In the genomic region with DNA sequence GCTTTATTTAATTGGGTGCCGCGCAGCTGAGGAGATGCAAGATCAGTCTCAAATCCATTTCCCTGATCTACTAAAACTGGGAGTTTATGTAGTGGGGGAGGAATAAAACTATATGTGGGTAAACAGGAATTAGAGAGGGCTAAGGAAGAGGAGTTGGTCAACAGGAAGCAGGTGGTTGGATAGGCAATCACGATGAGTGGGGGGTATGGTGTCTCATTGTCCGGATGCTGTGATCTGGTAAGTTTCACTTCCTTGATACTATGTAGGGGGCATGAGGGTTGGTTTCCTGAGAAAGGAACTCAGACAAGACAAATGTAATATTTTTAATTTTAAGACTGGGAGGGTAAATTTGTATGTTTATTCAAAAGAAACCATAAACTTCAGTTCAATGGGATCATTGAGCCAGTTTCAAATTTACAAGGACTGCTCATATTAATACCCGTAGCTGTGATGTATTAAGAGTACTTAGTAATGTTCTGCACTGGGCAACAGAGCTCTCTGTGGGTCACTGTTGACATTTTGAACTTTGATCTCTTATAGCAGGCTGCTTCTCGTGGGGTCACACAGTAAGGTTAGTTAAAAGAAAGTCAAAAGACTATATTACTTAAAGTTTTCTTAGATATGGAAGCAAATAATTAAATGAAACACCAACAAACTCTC, we compare ENCODE assay signal across 24 cellular contexts.
DNase-seq lines count a peak whose midpoint lies in the region; ATAC-seq and TF ChIP-seq lines count a peak whose summit lies in the region.
"Had no signal": no experiment of that assay in that cellular context is flagged by ENCODE, and none has a peak within 500 bp of the region (broad histone marks: within the 10 kb centered on the region; RNA-seq: fewer than 3 reads in every experiment).

No MANE protein-coding gene starts in this region.

- no peaks in the 10 kb centered on the region for H3K9me3 ChIP-seq in MM.1S (replicated peaks; ENCODE audit: insufficient read depth, low read length)
- H3K9me3 ChIP-seq in upper lobe of right lung: no peaks in the 10 kb centered on the region
- H3K9me3 ChIP-seq: sigmoid colon had no signal

- H4K20me1 ChIP-seq in MM.1S (ENCODE audit: insufficient read depth, low read length): no peaks in the 10 kb centered on the region

- TF ChIP-seq CTCF in MM.1S (IDR thresholded peaks at IDR 0.05; ENCODE audit: low read length) (no peak), endothelial cell (IDR thresholded peaks at IDR 0.05; ENCODE audit: unreplicated experiment) (no peak), upper lobe of right lung (IDR thresholded peaks at IDR 0.05) (no peak), natural killer cell (IDR thresholded peaks at IDR 0.05) (no peak)

- H3K36me3 Mint-ChIP-seq in endothelial cell (ENCODE audit: low read depth, unreplicated experiment) (no peaks in the 10 kb centered on the region), natural killer cell (no peaks in the 10 kb centered on the region)
- H3K36me3 Mint-ChIP-seq: activated naive CD8-positive, alpha-beta T cell treated with anti-CD3 and anti-CD28 coated beads, Interleukin-2, amount 10 ng/mL, durations not matched to agents 7 days and 5 days had no signal

- H3F3A ChIP-seq in MM.1S (ENCODE audit: insufficient read depth, low read length): no peaks in the 10 kb centered on the region

- H3K4me2 ChIP-seq in MM.1S (ENCODE audit: low read depth, low read length): no peak overlapping the region

- H3K4me1 ChIP-seq in MM.1S (ENCODE audit: low read length) (no peaks in the 10 kb centered on the region), upper lobe of right lung (no peaks in the 10 kb centered on the region)
- H3K4me1 ChIP-seq: body of pancreas, parathyroid adenoma, sigmoid colon, tibial nerve had no signal

- no peaks in the 10 kb centered on the region for H3K79me2 ChIP-seq in MM.1S (ENCODE audit: low read length)
- H3K79me2 ChIP-seq: parathyroid adenoma had no signal

- H3K36me3 ChIP-seq in MM.1S (replicated peaks; ENCODE audit: insufficient read depth, low read length): no peaks in the 10 kb centered on the region
- H3K36me3 ChIP-seq in upper lobe of right lung: no peaks in the 10 kb centered on the region
- H3K36me3 ChIP-seq: sigmoid colon, tibial nerve had no signal

- no peaks in the 10 kb centered on the region for H3K9me3 Mint-ChIP-seq in endothelial cell (ENCODE audit: unreplicated experiment)
- peaks cover 13 to 22% of the 10 kb centered on the region in 2 donors for H3K9me3 Mint-ChIP-seq in natural killer cell

- intact Hi-C loops in upper lobe of right lung (cut with DNase I): no loop called here
- intact Hi-C loops in natural killer cell (cut with micrococcal nuclease): no loop called here

- peak overlapping the region; percentile 75 for H3K27ac Mint-ChIP-seq in endothelial cell (ENCODE audit: unreplicated experiment)
- no peak overlapping the region for H3K27ac Mint-ChIP-seq in natural killer cell
- H3K27ac Mint-ChIP-seq: activated naive CD8-positive, alpha-beta T cell treated with anti-CD3 and anti-CD28 coated beads, Interleukin-2, amount 10 ng/mL, durations not matched to agents 7 days and 5 days; effector memory CD8-positive, alpha-beta T cell; natural killer cell treated with Interleukin-12 subunit alpha and Interleukin-12 subunit beta and Interleukin-15 and Interleukin-18, amount 100 ng/mL, for 72 hours; stimulated activated naive CD8-positive, alpha-beta T cell treated with anti-CD3 and anti-CD28 coated beads, Interleukin-15, Interleukin-2, amounts not matched to agents 100 ng/mL and 50 ng/mL, for 24 hours; T-helper 17 cell had no signal

- H3K27me3 Mint-ChIP-seq in endothelial cell (ENCODE audit: unreplicated experiment) (no peaks in the 10 kb centered on the region), natural killer cell (ENCODE audit: low read depth in 2 of 2) (no peaks in the 10 kb centered on the region)
- H3K27me3 Mint-ChIP-seq: activated naive CD8-positive, alpha-beta T cell treated with anti-CD3 and anti-CD28 coated beads, Interleukin-2, amount 10 ng/mL, durations not matched to agents 7 days and 5 days; effector memory CD8-positive, alpha-beta T cell; natural killer cell treated with Interleukin-12 subunit alpha and Interleukin-12 subunit beta and Interleukin-15 and Interleukin-18, amount 100 ng/mL, for 72 hours; stimulated activated naive CD8-positive, alpha-beta T cell treated with anti-CD3 and anti-CD28 coated beads, Interleukin-15, Interleukin-2, amounts not matched to agents 100 ng/mL and 50 ng/mL, for 24 hours; T-helper 17 cell had no signal

- no peaks in the 10 kb centered on the region for H3K27me3 ChIP-seq in MM.1S (replicated peaks; ENCODE audit: insufficient read depth, low read length)
- no peaks in the 10 kb centered on the region for H3K27me3 ChIP-seq in upper lobe of right lung
- H3K27me3 ChIP-seq: body of pancreas, sigmoid colon, tibial nerve had no signal

- H2AFZ ChIP-seq in MM.1S (ENCODE audit: low read length): no peak overlapping the region
- H2AFZ ChIP-seq: parathyroid adenoma had no signal

- H3K4me1 Mint-ChIP-seq in endothelial cell (ENCODE audit: unreplicated experiment) (peaks cover 18% of the 10 kb centered on the region), natural killer cell (no peaks in the 10 kb centered on the region)
- H3K4me1 Mint-ChIP-seq: activated naive CD8-positive, alpha-beta T cell treated with anti-CD3 and anti-CD28 coated beads, Interleukin-2, amount 10 ng/mL, durations not matched to agents 7 days and 5 days; T-helper 17 cell had no signal

- H3K4me3 Mint-ChIP-seq in endothelial cell (ENCODE audit: unreplicated experiment): peak overlapping the region; percentile 45
- no peak overlapping the region for H3K4me3 Mint-ChIP-seq in natural killer cell
- H3K4me3 Mint-ChIP-seq: activated naive CD8-positive, alpha-beta T cell treated with anti-CD3 and anti-CD28 coated beads, Interleukin-2, amount 10 ng/mL, durations not matched to agents 7 days and 5 days; effector memory CD8-positive, alpha-beta T cell; natural killer cell treated with Interleukin-12 subunit alpha and Interleukin-12 subunit beta and Interleukin-15 and Interleukin-18, amount 100 ng/mL, for 72 hours; stimulated activated naive CD8-positive, alpha-beta T cell treated with anti-CD3 and anti-CD28 coated beads, Interleukin-15, Interleukin-2, amounts not matched to agents 100 ng/mL and 50 ng/mL, for 24 hours; T-helper 17 cell had no signal

- H3K27ac ChIP-seq in MM.1S (ENCODE audit: low read length) (no peak overlapping the region), upper lobe of right lung (no peak overlapping the region)
- H3K27ac ChIP-seq: body of pancreas, parathyroid adenoma, sigmoid colon, tibial nerve had no signal

- ATAC-seq in GM18511 (IDR thresholded peaks at IDR 0.05; ENCODE audit: unreplicated experiment) (peak; percentile 83), upper lobe of right lung (no peak), HG02840 (IDR thresholded peaks at IDR 0.05; ENCODE audit: low FRiP score, unreplicated experiment) (no peak), natural killer cell (no peak)
- ATAC-seq: body of pancreas; effector memory CD8-positive, alpha-beta T cell; left cardiac atrium; natural killer cell treated with Interleukin-12 subunit alpha and Interleukin-12 subunit beta and Interleukin-15 and Interleukin-18, amount 100 ng/mL, for 72 hours; T-helper 17 cell had no signal

- H3K4me3 ChIP-seq in MM.1S (ENCODE audit: low read length) (no peak overlapping the region), upper lobe of right lung (no peak overlapping the region)
- H3K4me3 ChIP-seq: body of pancreas, sigmoid colon, tibial nerve had no signal

- DNase-seq in MM.1S: peak; percentile 17
- DNase-seq in NOMO-1 (lab: John Stamatoyannopoulos, UW; ENCODE audit: unreplicated experiment in 2 of 2): peak; percentile 67 to 84
- no peak for DNase-seq in endothelial cell (ENCODE audit: low spot score)
- DNase-seq in upper lobe of right lung: no peak
- DNase-seq in natural killer cell: no peak
- DNase-seq in 8988T: no peak
- DNase-seq: activated CD8-positive, alpha-beta memory T cell treated with anti-CD3 and anti-CD28 coated beads for 24 hours; activated naive CD8-positive, alpha-beta T cell treated with anti-CD3 and anti-CD28 coated beads, Interleukin-2, amount 10 ng/mL, durations not matched to agents 7 days and 5 days; body of pancreas; COR-L47; effector memory CD8-positive, alpha-beta T cell; HCEC 1CT; left cardiac atrium; mesendoderm; NCI-H1417 treated with DMSO at 0.1 percent for 48 hours; SHP77 treated with DMSO at 0.1 percent for 48 hours; sigmoid colon; T-helper 17 cell had no signal

- H3K9me2 ChIP-seq in MM.1S (replicated peaks; ENCODE audit: insufficient read depth, low read length): no peaks in the 10 kb centered on the region

- H3K9ac ChIP-seq in MM.1S (ENCODE audit: low read length): no peak overlapping the region
- H3K9ac ChIP-seq: parathyroid adenoma had no signal

Comparison
In these comparisons a context has a peak if more than half of its experiments do, and no peak if none do; other contexts are left out.
1. DNase-seq: peak in MM.1S (single experiment) and NOMO-1 (2 of 2); none in endothelial cell (single experiment), upper lobe of right lung (single experiment), natural killer cell (single experiment) and 8988T (single experiment).